Comparison of ENCODE assay signal across 1 cellular context in the genomic region with DNA sequence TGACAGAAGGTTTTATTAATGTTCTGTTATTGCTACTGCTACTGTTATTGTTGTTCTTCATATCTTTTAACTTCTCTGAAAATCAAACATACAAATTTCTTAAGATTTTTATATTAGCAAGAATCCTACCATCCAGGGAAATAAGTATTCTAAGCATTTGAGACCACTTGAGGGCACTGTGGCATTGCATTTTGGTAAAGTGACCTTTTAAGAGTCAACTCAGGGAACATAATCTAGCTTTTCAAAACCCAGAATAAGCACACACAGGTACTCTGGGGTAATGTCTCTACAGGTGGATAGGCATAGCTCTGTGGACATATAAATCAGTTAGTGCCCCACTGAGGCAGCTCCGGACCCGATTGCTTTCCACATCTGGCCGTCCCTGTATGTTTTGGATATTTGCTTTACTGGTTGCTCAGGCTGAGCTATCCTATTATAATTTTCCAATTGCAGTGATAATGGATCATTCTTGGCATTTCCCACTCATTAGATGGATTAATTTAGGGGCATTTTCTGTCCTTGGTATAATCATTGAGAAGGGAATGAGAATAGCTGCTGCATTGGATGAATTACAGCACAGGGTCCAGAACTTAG.
A peak's percentile ranks its signal among the peaks of the same experiment; 100 is the strongest.
TF ChIP-seq lines count a peak whose summit lies in the region.

No MANE protein-coding gene starts in this region.

TF ChIP-seq in HepG2, 621 proteins besides CTCF, POLR2A, EP300 and RAD21 (continued from another document):
- TF ChIP-seq, protein P1, sequence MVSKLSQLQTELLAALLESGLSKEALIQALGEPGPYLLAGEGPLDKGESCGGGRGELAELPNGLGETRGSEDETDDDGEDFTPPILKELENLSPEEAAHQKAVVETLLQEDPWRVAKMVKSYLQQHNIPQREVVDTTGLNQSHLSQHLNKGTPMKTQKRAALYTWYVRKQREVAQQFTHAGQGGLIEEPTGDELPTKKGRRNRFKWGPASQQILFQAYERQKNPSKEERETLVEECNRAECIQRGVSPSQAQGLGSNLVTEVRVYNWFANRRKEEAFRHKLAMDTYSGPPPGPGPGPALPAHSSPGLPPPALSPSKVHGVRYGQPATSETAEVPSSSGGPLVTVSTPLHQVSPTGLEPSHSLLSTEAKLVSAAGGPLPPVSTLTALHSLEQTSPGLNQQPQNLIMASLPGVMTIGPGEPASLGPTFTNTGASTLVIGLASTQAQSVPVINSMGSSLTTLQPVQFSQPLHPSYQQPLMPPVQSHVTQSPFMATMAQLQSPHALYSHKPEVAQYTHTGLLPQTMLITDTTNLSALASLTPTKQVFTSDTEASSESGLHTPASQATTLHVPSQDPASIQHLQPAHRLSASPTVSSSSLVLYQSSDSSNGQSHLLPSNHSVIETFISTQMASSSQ (IDR thresholded peaks at IDR 0.05; ENCODE audit: low read depth): no peak
- TF ChIP-seq, protein P1 (CRISPR knock-in tag; IDR thresholded peaks at IDR 0.05; ENCODE audit: borderline replicate concordance): no peak
- TF ChIP-seq RBM22 (optimal IDR thresholded peaks at IDR 0.05; ENCODE audit: low read length) (no peak), SOX6 (IDR thresholded peaks at IDR 0.05) (no peak), SOX6 (CRISPR knock-in tag; IDR thresholded peaks at IDR 0.05) (no peak), CEBPB (IDR thresholded peaks at IDR 0.05; ENCODE audit: borderline replicate concordance, low read depth, low read length) (no peak), CBFB (CRISPR knock-in tag; IDR thresholded peaks at IDR 0.05) (no peak), ZFP41 (CRISPR knock-in tag; IDR thresholded peaks at IDR 0.05; ENCODE audit: borderline replicate concordance) (no peak), TGIF2 (CRISPR knock-in tag; IDR thresholded peaks at IDR 0.05) (no peak), PLRG1 (conservative IDR thresholded peaks at IDR 0.05) (no peak), STAG1 (CRISPR knock-in tag; IDR thresholded peaks at IDR 0.05) (peak; percentile 81), NFIB (CRISPR knock-in tag; IDR thresholded peaks at IDR 0.05; ENCODE audit: borderline replicate concordance) (no peak), CHD4 (IDR thresholded peaks at IDR 0.05; ENCODE audit: borderline replicate concordance, low read length) (no peak), SMC3 (IDR thresholded peaks at IDR 0.05; ENCODE audit: low read length) (peak; percentile 36)
- TF ChIP-seq, protein P2, sequence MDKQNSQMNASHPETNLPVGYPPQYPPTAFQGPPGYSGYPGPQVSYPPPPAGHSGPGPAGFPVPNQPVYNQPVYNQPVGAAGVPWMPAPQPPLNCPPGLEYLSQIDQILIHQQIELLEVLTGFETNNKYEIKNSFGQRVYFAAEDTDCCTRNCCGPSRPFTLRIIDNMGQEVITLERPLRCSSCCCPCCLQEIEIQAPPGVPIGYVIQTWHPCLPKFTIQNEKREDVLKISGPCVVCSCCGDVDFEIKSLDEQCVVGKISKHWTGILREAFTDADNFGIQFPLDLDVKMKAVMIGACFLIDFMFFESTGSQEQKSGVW (CRISPR knock-in tag; IDR thresholded peaks at IDR 0.05; ENCODE audit: borderline replicate concordance): no peak
- TF ChIP-seq, protein P3, sequence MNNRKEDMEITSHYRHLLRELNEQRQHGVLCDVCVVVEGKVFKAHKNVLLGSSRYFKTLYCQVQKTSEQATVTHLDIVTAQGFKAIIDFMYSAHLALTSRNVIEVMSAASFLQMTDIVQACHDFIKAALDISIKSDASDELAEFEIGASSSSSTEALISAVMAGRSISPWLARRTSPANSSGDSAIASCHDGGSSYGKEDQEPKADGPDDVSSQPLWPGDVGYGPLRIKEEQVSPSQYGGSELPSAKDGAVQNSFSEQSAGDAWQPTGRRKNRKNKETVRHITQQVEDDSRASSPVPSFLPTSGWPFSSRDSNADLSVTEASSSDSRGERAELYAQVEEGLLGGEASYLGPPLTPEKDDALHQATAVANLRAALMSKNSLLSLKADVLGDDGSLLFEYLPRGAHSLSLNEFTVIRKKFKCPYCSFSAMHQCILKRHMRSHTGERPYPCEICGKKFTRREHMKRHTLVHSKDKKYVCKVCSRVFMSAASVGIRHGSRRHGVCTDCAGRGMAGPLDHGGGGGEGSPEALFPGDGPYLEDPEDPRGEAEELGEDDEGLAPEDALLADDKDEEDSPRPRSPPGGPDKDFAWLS (CRISPR knock-in tag; IDR thresholded peaks at IDR 0.05; ENCODE audit: borderline replicate concordance): no peak
- TF ChIP-seq, protein P4, sequence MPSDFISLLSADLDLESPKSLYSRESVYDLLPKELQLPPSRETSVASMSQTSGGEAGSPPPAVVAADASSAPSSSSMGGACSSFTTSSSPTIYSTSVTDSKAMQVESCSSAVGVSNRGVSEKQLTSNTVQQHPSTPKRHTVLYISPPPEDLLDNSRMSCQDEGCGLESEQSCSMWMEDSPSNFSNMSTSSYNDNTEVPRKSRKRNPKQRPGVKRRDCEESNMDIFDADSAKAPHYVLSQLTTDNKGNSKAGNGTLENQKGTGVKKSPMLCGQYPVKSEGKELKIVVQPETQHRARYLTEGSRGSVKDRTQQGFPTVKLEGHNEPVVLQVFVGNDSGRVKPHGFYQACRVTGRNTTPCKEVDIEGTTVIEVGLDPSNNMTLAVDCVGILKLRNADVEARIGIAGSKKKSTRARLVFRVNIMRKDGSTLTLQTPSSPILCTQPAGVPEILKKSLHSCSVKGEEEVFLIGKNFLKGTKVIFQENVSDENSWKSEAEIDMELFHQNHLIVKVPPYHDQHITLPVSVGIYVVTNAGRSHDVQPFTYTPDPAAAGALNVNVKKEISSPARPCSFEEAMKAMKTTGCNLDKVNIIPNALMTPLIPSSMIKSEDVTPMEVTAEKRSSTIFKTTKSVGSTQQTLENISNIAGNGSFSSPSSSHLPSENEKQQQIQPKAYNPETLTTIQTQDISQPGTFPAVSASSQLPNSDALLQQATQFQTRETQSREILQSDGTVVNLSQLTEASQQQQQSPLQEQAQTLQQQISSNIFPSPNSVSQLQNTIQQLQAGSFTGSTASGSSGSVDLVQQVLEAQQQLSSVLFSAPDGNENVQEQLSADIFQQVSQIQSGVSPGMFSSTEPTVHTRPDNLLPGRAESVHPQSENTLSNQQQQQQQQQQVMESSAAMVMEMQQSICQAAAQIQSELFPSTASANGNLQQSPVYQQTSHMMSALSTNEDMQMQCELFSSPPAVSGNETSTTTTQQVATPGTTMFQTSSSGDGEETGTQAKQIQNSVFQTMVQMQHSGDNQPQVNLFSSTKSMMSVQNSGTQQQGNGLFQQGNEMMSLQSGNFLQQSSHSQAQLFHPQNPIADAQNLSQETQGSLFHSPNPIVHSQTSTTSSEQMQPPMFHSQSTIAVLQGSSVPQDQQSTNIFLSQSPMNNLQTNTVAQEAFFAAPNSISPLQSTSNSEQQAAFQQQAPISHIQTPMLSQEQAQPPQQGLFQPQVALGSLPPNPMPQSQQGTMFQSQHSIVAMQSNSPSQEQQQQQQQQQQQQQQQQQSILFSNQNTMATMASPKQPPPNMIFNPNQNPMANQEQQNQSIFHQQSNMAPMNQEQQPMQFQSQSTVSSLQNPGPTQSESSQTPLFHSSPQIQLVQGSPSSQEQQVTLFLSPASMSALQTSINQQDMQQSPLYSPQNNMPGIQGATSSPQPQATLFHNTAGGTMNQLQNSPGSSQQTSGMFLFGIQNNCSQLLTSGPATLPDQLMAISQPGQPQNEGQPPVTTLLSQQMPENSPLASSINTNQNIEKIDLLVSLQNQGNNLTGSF (CRISPR knock-in tag; IDR thresholded peaks at IDR 0.05): no peak
- TF ChIP-seq, protein P5, sequence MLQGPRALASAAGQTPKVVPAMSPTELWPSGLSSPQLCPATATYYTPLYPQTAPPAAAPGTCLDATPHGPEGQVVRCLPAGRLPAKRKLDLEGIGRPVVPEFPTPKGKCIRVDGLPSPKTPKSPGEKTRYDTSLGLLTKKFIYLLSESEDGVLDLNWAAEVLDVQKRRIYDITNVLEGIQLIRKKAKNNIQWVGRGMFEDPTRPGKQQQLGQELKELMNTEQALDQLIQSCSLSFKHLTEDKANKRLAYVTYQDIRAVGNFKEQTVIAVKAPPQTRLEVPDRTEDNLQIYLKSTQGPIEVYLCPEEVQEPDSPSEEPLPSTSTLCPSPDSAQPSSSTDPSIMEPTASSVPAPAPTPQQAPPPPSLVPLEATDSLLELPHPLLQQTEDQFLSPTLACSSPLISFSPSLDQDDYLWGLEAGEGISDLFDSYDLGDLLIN (CRISPR knock-in tag; IDR thresholded peaks at IDR 0.05; ENCODE audit: borderline replicate concordance): no peak
